In the genomic region with DNA sequence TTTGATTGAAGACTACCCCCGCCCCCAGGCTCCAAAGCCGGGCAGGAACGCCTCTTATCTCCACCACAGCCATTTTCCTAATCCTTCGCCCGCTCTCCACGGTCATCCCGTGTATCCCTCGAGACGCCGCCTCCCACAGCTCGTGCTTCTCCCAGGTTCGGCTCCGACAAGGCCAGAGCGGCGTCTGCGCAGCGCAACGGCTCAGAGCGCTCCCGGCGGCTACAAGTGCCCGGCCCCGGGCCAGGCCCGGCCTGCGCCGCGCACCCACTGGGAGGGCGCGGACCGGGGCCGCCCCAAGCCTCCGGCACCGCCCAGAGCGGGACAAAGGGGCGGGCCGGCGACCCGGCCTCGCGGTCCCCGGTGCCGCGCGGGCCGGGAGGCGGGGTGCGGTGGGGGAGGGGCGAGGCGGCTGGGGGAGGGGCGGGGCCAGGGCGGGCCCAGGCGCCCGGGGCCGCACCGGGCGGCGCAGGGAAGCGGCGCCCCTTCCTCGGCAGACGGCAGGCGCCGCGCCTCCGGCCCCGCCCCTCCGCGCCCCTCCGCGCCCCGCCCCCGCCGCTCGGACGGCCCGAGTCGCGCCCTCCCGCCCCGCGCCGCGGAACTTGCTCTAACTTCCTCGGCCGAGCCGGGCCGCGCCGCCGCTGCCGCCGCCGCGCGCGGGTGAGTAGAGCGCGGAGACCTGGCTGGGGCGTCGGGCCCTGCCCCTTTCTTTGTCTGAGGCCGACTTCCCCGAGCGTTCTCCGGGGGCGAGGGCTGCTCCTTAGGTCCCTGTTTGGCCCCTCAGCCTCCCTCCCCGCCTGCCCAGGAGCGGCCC, we compare ENCODE assay signal across 8 cellular contexts. TPM values are rescaled to one million over a fixed set of nuclear protein-coding genes. Genes with fewer than 3 reads are reported as not detected.
DNase-seq lines count a peak whose midpoint lies in the region; ATAC-seq and TF ChIP-seq lines count a peak whose summit lies in the region.

A gene with protein sequence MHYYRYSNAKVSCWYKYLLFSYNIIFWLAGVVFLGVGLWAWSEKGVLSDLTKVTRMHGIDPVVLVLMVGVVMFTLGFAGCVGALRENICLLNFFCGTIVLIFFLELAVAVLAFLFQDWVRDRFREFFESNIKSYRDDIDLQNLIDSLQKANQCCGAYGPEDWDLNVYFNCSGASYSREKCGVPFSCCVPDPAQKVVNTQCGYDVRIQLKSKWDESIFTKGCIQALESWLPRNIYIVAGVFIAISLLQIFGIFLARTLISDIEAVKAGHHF (plus strand): TSS at position 596 of the 811 bp plus-strand sequence. CDS start 34,924 bp downstream, outside the sequence.

- H3K9me3 ChIP-seq in CD8-positive, alpha-beta memory T cell (ENCODE audit: low read length) = no peaks in the 10 kb centered on the region
- peaks cover 0 to 4% of the 10 kb centered on the region in 2 donors for H3K9me3 ChIP-seq in stomach smooth muscle (ENCODE audit: control insufficient read depth in 2 of 2, low read length in 2 of 2)

- ATAC-seq in GM19395 (IDR thresholded peaks at IDR 0.05; ENCODE audit: unreplicated experiment) = peak; percentile 51
- ATAC-seq in HG03520 (IDR thresholded peaks at IDR 0.05; ENCODE audit: unreplicated experiment) = peak; percentile 64
- peak; percentile 90 to 94 for ATAC-seq in natural killer cell treated with Interleukin-12 subunit alpha and Interleukin-12 subunit beta and Interleukin-15 and Interleukin-18, amount 100 ng/mL, for 72 hours

- H3K4me1 ChIP-seq in CD8-positive, alpha-beta memory T cell (ENCODE audit: insufficient read depth, low read length) = peaks cover 33% of the 10 kb centered on the region
- H3K4me1 ChIP-seq in stomach smooth muscle (ENCODE audit: control insufficient read depth, insufficient read depth, low read length) = peaks cover 36% of the 10 kb centered on the region

- H3K9ac ChIP-seq in stomach smooth muscle (ENCODE audit: low read length in 2 of 2) = peak within 1 kb of the TSS; percentile 78 to 84

- TF ChIP-seq CTCF in fibroblast of pulmonary artery (IDR thresholded peaks at IDR 0.05; ENCODE audit: low read length, missing control alignments) = no peak

- peak within 1 kb of the TSS; percentile 84 to 99 (median 95) for H3K27ac Mint-ChIP-seq in CD8-positive, alpha-beta memory T cell
- H3K27ac Mint-ChIP-seq in natural killer cell treated with Interleukin-12 subunit alpha and Interleukin-12 subunit beta and Interleukin-15 and Interleukin-18, amount 100 ng/mL, for 72 hours = peak within 1 kb of the TSS; percentile 95 to 98

- POLR2A ChIA-PET in CD8-positive, alpha-beta memory T cell (lab: Charles Lee) = interaction anchor here (0.7 to 3.2 kb wide), 8 partner anchors 9 to 106 kb away, joined by 3 to 27 read pairs (median 6); no protein-coding TSS in a partner anchor

- no peaks in the 10 kb centered on the region for H3K9me3 Mint-ChIP-seq in CD8-positive, alpha-beta memory T cell
- no peaks in the 10 kb centered on the region for H3K9me3 Mint-ChIP-seq in natural killer cell treated with Interleukin-12 subunit alpha and Interleukin-12 subunit beta and Interleukin-15 and Interleukin-18, amount 100 ng/mL, for 72 hours

- H3K4me3 Mint-ChIP-seq in CD8-positive, alpha-beta memory T cell = peak within 1 kb of the TSS; percentile 88 to 99 (median 99)
- H3K4me3 Mint-ChIP-seq in natural killer cell treated with Interleukin-12 subunit alpha and Interleukin-12 subunit beta and Interleukin-15 and Interleukin-18, amount 100 ng/mL, for 72 hours = peak within 1 kb of the TSS; percentile 97

- peak within 1 kb of the TSS; percentile 77 for H3K27ac ChIP-seq in CD8-positive, alpha-beta memory T cell (ENCODE audit: low read depth, low read length)
- peak within 1 kb of the TSS; percentile 85 for H3K27ac ChIP-seq in stomach smooth muscle (ENCODE audit: low read length)

- H3K4me1 Mint-ChIP-seq in CD8-positive, alpha-beta memory T cell = peaks cover 38 to 45% (median 44%) of the 10 kb centered on the region in 3 donors
- peaks cover 31 to 39% of the 10 kb centered on the region in 2 donors for H3K4me1 Mint-ChIP-seq in natural killer cell treated with Interleukin-12 subunit alpha and Interleukin-12 subunit beta and Interleukin-15 and Interleukin-18, amount 100 ng/mL, for 72 hours (ENCODE audit: low read depth in 2 of 2)

- H3K27me3 Mint-ChIP-seq in CD8-positive, alpha-beta memory T cell = no peaks in the 10 kb centered on the region
- no peaks in the 10 kb centered on the region for H3K27me3 Mint-ChIP-seq in natural killer cell treated with Interleukin-12 subunit alpha and Interleukin-12 subunit beta and Interleukin-15 and Interleukin-18, amount 100 ng/mL, for 72 hours

- CTCF ChIA-PET in CD8-positive, alpha-beta memory T cell (lab: Charles Lee) = interaction anchor here (0.8 to 27.0 kb wide), 5 partner anchors 10 to 50 kb away, joined by 3 to 498 read pairs (median 7); no protein-coding TSS in a partner anchor

- peak; percentile 68 to 81 (median 70) for DNase-seq in CD8-positive, alpha-beta memory T cell
- DNase-seq in RPMI8226 (peak; percentile 76), fibroblast of pulmonary artery (ENCODE audit: low read depth) (peak; percentile 86)
- DNase-seq in activated effector memory CD4-positive, alpha-beta T cell treated with anti-CD3 and anti-CD28 coated beads, Interleukin-2, amount 50 U/mL, for 16 hours = peak; percentile 92
- DNase-seq in natural killer cell treated with Interleukin-12 subunit alpha and Interleukin-12 subunit beta and Interleukin-15 and Interleukin-18, amount 100 ng/mL, for 72 hours (ENCODE audit: low spot score) = peak; percentile 85

- H3K27me3 ChIP-seq in CD8-positive, alpha-beta memory T cell (ENCODE audit: insufficient read depth, low read length, poor library complexity, severe bottlenecking) = no peaks in the 10 kb centered on the region
- H3K27me3 ChIP-seq in stomach smooth muscle (ENCODE audit: control insufficient read depth in 1 of 2, insufficient read depth in 2 of 2, low read length in 2 of 2) = no peaks in the 10 kb centered on the region

- peak within 1 kb of the TSS; percentile 93 for H3K4me3 ChIP-seq in CD8-positive, alpha-beta memory T cell (ENCODE audit: low read length)
- H3K4me3 ChIP-seq in fibroblast of pulmonary artery (replicated peaks; ENCODE audit: low read depth, low read length) = peak within 1 kb of the TSS; percentile 83
- H3K4me3 ChIP-seq in stomach smooth muscle (ENCODE audit: low read length in 2 of 2) = peak within 1 kb of the TSS; percentile 76 to 80

- no peaks in the 10 kb centered on the region for H3K36me3 ChIP-seq in CD8-positive, alpha-beta memory T cell (ENCODE audit: insufficient read depth, low read length)
- no peaks in the 10 kb centered on the region for H3K36me3 ChIP-seq in stomach smooth muscle (ENCODE audit: control insufficient read depth in 2 of 2, insufficient read depth in 2 of 2, low read length in 2 of 2)

- peaks cover 0 to 23% (median 0%) of the 10 kb centered on the region in 3 donors for H3K36me3 Mint-ChIP-seq in CD8-positive, alpha-beta memory T cell
- no peaks in the 10 kb centered on the region for H3K36me3 Mint-ChIP-seq in natural killer cell treated with Interleukin-12 subunit alpha and Interleukin-12 subunit beta and Interleukin-15 and Interleukin-18, amount 100 ng/mL, for 72 hours

RNA-seq across cellular contexts. Expression of the gene that starts here (rescaled TPM):
- total RNA-seq in CD8-positive, alpha-beta memory T cell = 10 to 100 TPM; 46.1 to 46.8 TPM
- polyA plus RNA-seq in CD8-positive, alpha-beta memory T cell = 220 TPM
- total RNA-seq in natural killer cell treated with Interleukin-12 subunit alpha and Interleukin-12 subunit beta and Interleukin-15 and Interleukin-18, amount 100 ng/mL, for 72 hours = 10 to 100 TPM; 56.5 to 76.6 TPM

Comparison
In these comparisons a context has a peak if more than half of its experiments do, and no peak if none do; other contexts are left out.
1. Peak in every context shown above with its lines: DNase-seq, ATAC-seq, H3K4me3 ChIP-seq and H3K27ac ChIP-seq.